ENCODE assay signal across 8 cellular contexts in genomic region chr14:38078393-38078792, GRCh38.
DNase-seq lines count a peak whose midpoint lies in the region; ATAC-seq, FAIRE-seq and TF ChIP-seq lines count a peak whose summit lies in the region.

No MANE protein-coding gene starts in this region.

- intact Hi-C loops in pancreas (cut with DNase I): no loop called here

- no peaks in the 10 kb centered on the region for H3K4me1 ChIP-seq in pancreas

- no peaks in the 10 kb centered on the region for H3K9me3 ChIP-seq in pancreas

- WGBS in pancreas, 2 donors: 38 to 44% methylated on average over 3 of the region's 3 CpGs

- no peak overlapping the region for H3K27ac ChIP-seq in pancreas

- ATAC-seq in pancreas (peak in 3 of 4 donors; percentile 36 to 59 (median 42)), GM21360 (IDR thresholded peaks at IDR 0.05; ENCODE audit: unreplicated experiment) (no peak)

- no peak for TF ChIP-seq CTCF in pancreas (IDR thresholded peaks at IDR 0.05)

- H3K4me3 ChIP-seq in pancreas: no peak overlapping the region

- H3K36me3 ChIP-seq in pancreas: no peaks in the 10 kb centered on the region

- DNase-seq in activated CD4-positive, alpha-beta T cell treated with anti-CD3 and anti-CD28 coated beads for 4 hours: peak; percentile 32 to 35
- no peak for DNase-seq in activated CD4-positive, alpha-beta T cell treated with anti-CD3 and anti-CD28 coated beads, Interleukin-2, amount 50 U/mL, for 48 hours
- peak; percentile 87 for DNase-seq in NCI-H2029 treated with DMSO at 0.1 percent for 48 hours (lab: John Stamatoyannopoulos, UW)
- peak; percentile 64 for DNase-seq in activated effector memory CD4-positive, alpha-beta T cell treated with anti-CD3 and anti-CD28 coated beads, Interleukin-2, amount 50 U/mL, for 16 hours
- DNase-seq in pancreas: peak in 1 of 6 donors; percentile 10
- DNase-seq in SIG-M5 (lab: John Stamatoyannopoulos, UW): no peak
- DNase-seq in anterior cingulate cortex (lab: John Stamatoyannopoulos, UW): no peak

- FAIRE-seq in pancreas (lab: Jason Lieb, UNC): no peak

- no peaks in the 10 kb centered on the region for H3K27me3 ChIP-seq in pancreas

Comparison
In these comparisons a context has a peak if more than half of its experiments do, and no peak if none do; other contexts are left out.
1. DNase-seq: peak in activated CD4-positive, alpha-beta T cell treated with anti-CD3 and anti-CD28 coated beads for 4 hours (2 of 2), NCI-H2029 treated with DMSO at 0.1 percent for 48 hours (single experiment) and activated effector memory CD4-positive, alpha-beta T cell treated with anti-CD3 and anti-CD28 coated beads, Interleukin-2, amount 50 U/mL, for 16 hours (single experiment); none in activated CD4-positive, alpha-beta T cell treated with anti-CD3 and anti-CD28 coated beads, Interleukin-2, amount 50 U/mL, for 48 hours (0 of 2), SIG-M5 (single experiment) and anterior cingulate cortex (0 of 58).